8 cellular contexts compared by ENCODE assay signal in the genomic region with DNA sequence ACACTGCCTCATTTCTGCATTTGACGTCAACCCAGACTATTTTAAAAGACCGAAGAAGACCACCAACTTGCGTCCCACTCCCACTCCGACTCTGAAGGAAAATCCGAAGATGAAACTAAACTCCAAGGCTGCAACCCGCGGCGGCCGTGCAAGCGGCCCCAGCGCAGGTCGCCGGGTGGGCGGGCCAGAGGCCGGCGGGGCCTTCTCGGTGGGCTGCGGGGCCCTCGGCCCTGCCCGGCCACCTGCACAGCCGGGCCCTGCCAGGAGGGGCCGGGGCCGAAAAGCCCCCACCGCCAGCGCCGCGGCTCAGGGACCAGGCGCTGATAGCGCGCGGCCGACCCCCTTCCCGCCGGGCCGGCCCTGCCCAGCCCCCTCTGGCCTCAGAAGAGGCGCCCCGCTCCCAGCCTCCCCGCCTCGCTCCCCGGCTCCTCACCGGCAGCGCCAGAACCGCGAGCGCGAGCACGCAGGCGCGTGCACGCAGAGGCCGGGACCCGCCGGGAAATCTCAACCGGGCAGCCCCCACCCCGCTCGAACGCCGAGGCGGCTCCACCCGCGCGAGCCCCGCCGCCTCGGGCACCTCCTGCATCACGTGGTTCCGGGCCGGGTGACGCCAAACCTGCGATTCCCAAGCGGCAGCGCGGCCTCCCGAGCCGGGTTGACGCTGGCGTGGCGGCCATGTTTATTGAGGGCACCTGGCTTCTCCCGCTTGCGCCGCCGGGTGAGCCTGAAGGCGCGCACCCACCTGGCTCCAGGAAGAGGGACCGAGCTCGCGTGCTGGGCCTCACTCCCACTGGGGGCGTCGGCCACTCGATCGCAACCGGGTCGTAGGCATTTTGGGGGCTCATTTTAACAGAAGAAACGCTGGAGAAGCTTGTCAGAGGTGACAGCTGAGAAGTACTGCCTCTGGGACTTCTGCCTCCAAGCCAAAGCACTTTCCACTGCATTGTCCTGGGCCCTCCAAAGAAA. TPM values are rescaled to one million over a fixed set of nuclear protein-coding genes. Genes with fewer than 3 reads are reported as not detected.
DNase-seq lines count a peak whose midpoint lies in the region; ATAC-seq, FAIRE-seq and TF ChIP-seq lines count a peak whose summit lies in the region.

A gene (minus strand): TSS at position 589 of the 966 bp plus-strand sequence. CDS start 1,170 bp downstream, outside the sequence.

- TF ChIP-seq CTCF in WI38 (IDR thresholded peaks at IDR 0.05; ENCODE audit: low read depth, low read length) (no peak), bronchial epithelial cell (IDR thresholded peaks at IDR 0.05; ENCODE audit: insufficient read depth, low read length, severe bottlenecking) (no peak)

- peak within 1 kb of the TSS; percentile 69 for H3K4me3 ChIP-seq in WI38 (ENCODE audit: low read depth, low read length)
- peak within 1 kb of the TSS; percentile 56 for H3K4me3 ChIP-seq in bronchial epithelial cell (ENCODE audit: low read depth, low read length)

- peaks cover 2% of the 10 kb centered on the region for H3K36me3 ChIP-seq in bronchial epithelial cell (ENCODE audit: control insufficient read depth, insufficient read depth, low read length)

- DNase-seq in ACHN: peak; percentile 98
- DNase-seq in NCI-H2196 treated with DMSO at 0.1 percent for 48 hours (lab: John Stamatoyannopoulos, UW; ENCODE audit: unreplicated experiment): peak; percentile 92
- peak; percentile 78 for DNase-seq in bronchial epithelial cell (ENCODE audit: low read depth)
- DNase-seq in iPS-NIHi7 (ENCODE audit: extremely low spot score): peak; percentile 96
- DNase-seq in smooth muscle cell of the brain vasculature (ENCODE audit: low read depth, low spot score): peak; percentile 80

- no peaks in the 10 kb centered on the region for H3K27me3 ChIP-seq in bronchial epithelial cell (ENCODE audit: control insufficient read depth, insufficient read depth, low read length)

- in situ Hi-C loops in ACHN (cut with HindIII; ENCODE audit: low pct_ligation_motif_present, low pct_unique_long_range_greater_than_20kb, low sequenced_read_pairs): no loop called here

- no peak for FAIRE-seq in bronchial epithelial cell (lab: Jason Lieb, UNC)

- ATAC-seq in GM18907 (IDR thresholded peaks at IDR 0.05; ENCODE audit: unreplicated experiment) (peak; percentile 90), HG03139 (IDR thresholded peaks at IDR 0.05; ENCODE audit: unreplicated experiment) (peak; percentile 85)

RNA-seq across cellular contexts. Expression of the gene that starts here (rescaled TPM):
- total RNA-seq in bronchial epithelial cell: 3.2 and 3.7 TPM in 2 replicates

Comparison
In these comparisons a context has a peak if more than half of its experiments do, and no peak if none do; other contexts are left out.
1. Peak in every context shown above with its lines: DNase-seq, ATAC-seq and H3K4me3 ChIP-seq.